ENCODE assay signal across 1 cellular context in the genomic region with DNA sequence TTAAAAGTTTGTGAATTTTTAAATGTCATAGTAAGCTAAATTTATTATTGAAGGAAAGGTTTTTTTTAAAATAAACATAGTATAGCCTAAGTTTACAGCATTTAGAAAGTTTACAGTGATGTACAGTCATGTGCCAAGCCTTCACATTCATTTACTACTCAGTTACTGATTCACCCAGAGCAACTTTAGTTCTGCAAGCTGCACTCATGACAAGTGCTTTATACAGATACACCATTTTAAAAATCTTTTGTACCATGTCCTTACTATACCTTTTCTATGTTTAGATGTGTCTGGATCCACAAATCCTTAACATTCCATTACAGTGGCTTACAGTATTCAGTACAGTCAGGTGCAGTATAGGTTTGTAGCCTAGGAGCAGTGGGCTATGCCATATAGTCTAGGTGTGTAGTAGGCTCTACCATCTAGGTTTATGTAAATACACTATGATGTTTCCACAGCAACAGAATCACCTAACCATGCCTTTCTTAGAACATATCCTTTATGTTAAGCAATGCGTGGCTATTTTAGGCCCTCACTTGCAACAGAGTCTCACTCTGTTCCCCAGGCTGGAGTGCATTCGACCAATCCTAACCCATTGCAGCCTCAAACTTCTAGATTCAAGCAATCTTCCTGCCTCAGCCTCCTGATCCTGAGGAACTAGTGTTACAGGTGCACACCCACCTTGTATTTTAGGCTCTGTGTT.
TF ChIP-seq lines count a peak whose summit lies in the region.

No MANE protein-coding gene starts in this region.

TF ChIP-seq in GM12878, 131 proteins besides CTCF, POLR2A, EP300 and RAD21 (continued from another document):
- TF ChIP-seq, protein P1, sequence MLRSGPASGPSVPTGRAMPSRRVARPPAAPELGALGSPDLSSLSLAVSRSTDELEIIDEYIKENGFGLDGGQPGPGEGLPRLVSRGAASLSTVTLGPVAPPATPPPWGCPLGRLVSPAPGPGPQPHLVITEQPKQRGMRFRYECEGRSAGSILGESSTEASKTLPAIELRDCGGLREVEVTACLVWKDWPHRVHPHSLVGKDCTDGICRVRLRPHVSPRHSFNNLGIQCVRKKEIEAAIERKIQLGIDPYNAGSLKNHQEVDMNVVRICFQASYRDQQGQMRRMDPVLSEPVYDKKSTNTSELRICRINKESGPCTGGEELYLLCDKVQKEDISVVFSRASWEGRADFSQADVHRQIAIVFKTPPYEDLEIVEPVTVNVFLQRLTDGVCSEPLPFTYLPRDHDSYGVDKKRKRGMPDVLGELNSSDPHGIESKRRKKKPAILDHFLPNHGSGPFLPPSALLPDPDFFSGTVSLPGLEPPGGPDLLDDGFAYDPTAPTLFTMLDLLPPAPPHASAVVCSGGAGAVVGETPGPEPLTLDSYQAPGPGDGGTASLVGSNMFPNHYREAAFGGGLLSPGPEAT (IDR thresholded peaks at IDR 0.05; ENCODE audit: low read depth): no peak
- no peak for TF ChIP-seq SREBF2 (IDR thresholded peaks at IDR 0.05; ENCODE audit: low read length)
- no peak for TF ChIP-seq TCF12 (IDR thresholded peaks at IDR 0.05; ENCODE audit: low read depth, low read length)
- no peak for TF ChIP-seq PAX8 (IDR thresholded peaks at IDR 0.05)
- TF ChIP-seq, protein P2, sequence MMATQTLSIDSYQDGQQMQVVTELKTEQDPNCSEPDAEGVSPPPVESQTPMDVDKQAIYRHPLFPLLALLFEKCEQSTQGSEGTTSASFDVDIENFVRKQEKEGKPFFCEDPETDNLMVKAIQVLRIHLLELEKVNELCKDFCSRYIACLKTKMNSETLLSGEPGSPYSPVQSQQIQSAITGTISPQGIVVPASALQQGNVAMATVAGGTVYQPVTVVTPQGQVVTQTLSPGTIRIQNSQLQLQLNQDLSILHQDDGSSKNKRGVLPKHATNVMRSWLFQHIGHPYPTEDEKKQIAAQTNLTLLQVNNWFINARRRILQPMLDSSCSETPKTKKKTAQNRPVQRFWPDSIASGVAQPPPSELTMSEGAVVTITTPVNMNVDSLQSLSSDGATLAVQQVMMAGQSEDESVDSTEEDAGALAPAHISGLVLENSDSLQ (IDR thresholded peaks at IDR 0.05): no peak
- TF ChIP-seq PAX5 (IDR thresholded peaks at IDR 0.05; ENCODE audit: borderline replicate concordance, low read depth, low read length): no peak
- no peak for TF ChIP-seq SIX5 (IDR thresholded peaks at IDR 0.05; ENCODE audit: low read depth, low read length, severe bottlenecking)
- TF ChIP-seq RELA (IDR thresholded peaks at IDR 0.05; ENCODE audit: borderline replicate concordance, partially characterized antibody): no peak
- TF ChIP-seq MTA2 (IDR thresholded peaks at IDR 0.05; ENCODE audit: low read depth): no peak
- TF ChIP-seq EZH2 (IDR thresholded peaks at IDR 0.05; ENCODE audit: borderline replicate concordance, control insufficient read depth, low read depth, low read length): no peak
- TF ChIP-seq SP1 (IDR thresholded peaks at IDR 0.05; ENCODE audit: low read depth, low read length): no peak
